Comparison of ENCODE assay signal across 16 cellular contexts in the genomic region with DNA sequence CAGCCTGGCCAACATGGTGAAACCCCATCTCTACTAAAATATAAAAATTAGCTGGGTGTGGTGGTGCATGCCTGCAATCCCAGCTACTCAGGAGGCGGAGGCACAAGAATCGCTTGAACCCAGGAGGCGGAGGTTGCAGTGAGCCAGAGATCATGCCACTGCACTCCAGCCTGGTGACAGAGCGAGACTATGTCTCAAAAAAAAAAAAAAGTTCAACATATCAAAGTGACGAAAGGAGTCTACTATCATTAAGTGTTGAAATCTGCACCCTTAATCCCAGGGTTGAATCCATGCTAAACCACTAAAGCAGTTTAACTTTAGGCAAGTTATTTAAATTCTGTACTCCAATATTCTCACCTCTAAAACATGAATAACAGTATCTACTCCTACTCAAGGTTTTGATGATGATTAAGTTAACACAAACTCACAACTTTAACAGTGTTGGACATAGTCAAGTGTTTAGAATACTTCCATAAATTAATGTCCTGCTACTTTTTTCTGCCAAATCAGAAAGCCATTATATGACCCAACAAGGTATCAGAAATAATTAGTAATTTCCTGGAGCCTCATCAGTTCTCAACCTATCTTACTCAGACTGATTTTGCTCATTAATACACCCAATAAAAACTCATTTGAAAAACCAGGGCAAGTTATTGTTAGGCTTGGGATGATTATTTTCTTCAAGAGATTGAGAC. TPM values are rescaled to one million over a fixed set of nuclear protein-coding genes. Genes with fewer than 3 reads are reported as not detected.
DNase-seq lines count a peak whose midpoint lies in the region; ATAC-seq and TF ChIP-seq lines count a peak whose summit lies in the region.
"Had no signal": no experiment of that assay in that cellular context is flagged by ENCODE, and none has a peak within 500 bp of the region (broad histone marks: within the 10 kb centered on the region; RNA-seq: fewer than 3 reads in every experiment).

No MANE protein-coding gene starts in this region.

- H3K9me3 ChIP-seq in SK-N-MC (ENCODE audit: low read depth, low read length) = no peaks in the 10 kb centered on the region
- no peaks in the 10 kb centered on the region for H3K9me3 ChIP-seq in psoas muscle

- no peak for ATAC-seq in activated CD8-positive, alpha-beta memory T cell treated with anti-CD3 and anti-CD28 coated beads, Interleukin-2, amount 10 ng/mL, durations not matched to agents 7 days and 5 days
- no peak for ATAC-seq in effector memory CD8-positive, alpha-beta T cell (replicated peaks)
- ATAC-seq in psoas muscle = peak in 1 of 4 donors; percentile 11
- ATAC-seq: Panc1 had no signal

- H3K4me1 Mint-ChIP-seq in activated CD8-positive, alpha-beta memory T cell treated with anti-CD3 and anti-CD28 coated beads, Interleukin-2, amount 10 ng/mL, durations not matched to agents 7 days and 5 days = peaks cover 74% of the 10 kb centered on the region
- H3K4me1 Mint-ChIP-seq in effector memory CD8-positive, alpha-beta T cell (ENCODE audit: low read depth in 2 of 2) = peaks cover 57 to 70% of the 10 kb centered on the region in 2 donors

- intact Hi-C loops in psoas muscle (cut with DNase I) = no loop called here

- H3K9me3 Mint-ChIP-seq in activated CD8-positive, alpha-beta memory T cell treated with anti-CD3 and anti-CD28 coated beads, Interleukin-2, amount 10 ng/mL, durations not matched to agents 7 days and 5 days (ENCODE audit: low read depth) = no peaks in the 10 kb centered on the region
- no peaks in the 10 kb centered on the region for H3K9me3 Mint-ChIP-seq in effector memory CD8-positive, alpha-beta T cell

- CTCF ChIA-PET in activated CD8-positive, alpha-beta memory T cell treated with anti-CD3 and anti-CD28 coated beads, Interleukin-2, amount 10 ng/mL, durations not matched to agents 7 days and 5 days (lab: Charles Lee) = interaction anchor here (1.9 to 2.1 kb wide), 3 partner anchors 17 to 122 kb away, joined by 4 to 11 read pairs (median 4); no protein-coding TSS in a partner anchor

- DNase-seq in activated CD8-positive, alpha-beta memory T cell treated with anti-CD3 and anti-CD28 coated beads, Interleukin-2, amount 10 ng/mL, durations not matched to agents 7 days and 5 days = peak; percentile 31
- no peak for DNase-seq in activated CD8-positive, alpha-beta memory T cell treated with anti-CD3 and anti-CD28 coated beads for 24 hours
- DNase-seq in SK-N-MC (ENCODE audit: low read depth, low spot score) = no peak
- no peak for DNase-seq in effector memory CD8-positive, alpha-beta T cell
- DNase-seq in psoas muscle = no peak
- DNase-seq in NCI-H1105 (lab: John Stamatoyannopoulos, UW) = no peak
- no peak for DNase-seq in stimulated activated CD4-positive, alpha-beta T cell treated with anti-CD3 and anti-CD28 coated beads, Interleukin-2, amount 100 ng/mL, for 48 hours
- no peak for DNase-seq in superior temporal gyrus (ENCODE audit: extremely low spot score)
- DNase-seq: ACHN; activated CD8-positive, alpha-beta memory T cell treated with anti-CD3 and anti-CD28 coated beads, Interleukin-2, amount 50 U/mL, for 48 hours; cerebellar nuclear complex; Karpas-422; NCI-H2081 treated with DMSO at 0.1 percent for 48 hours had no signal

- no peak overlapping the region for H3K4me3 ChIP-seq in SK-N-MC
- peak overlapping the region; percentile 15 for H3K4me3 ChIP-seq in psoas muscle

- H3K27ac ChIP-seq in SK-N-MC (peak overlapping the region; percentile 80), psoas muscle (no peak overlapping the region)

- H3K4me3 Mint-ChIP-seq in activated CD8-positive, alpha-beta memory T cell treated with anti-CD3 and anti-CD28 coated beads, Interleukin-2, amount 10 ng/mL, durations not matched to agents 7 days and 5 days = peak overlapping the region; percentile 9
- peak overlapping the region; percentile 74 to 94 for H3K4me3 Mint-ChIP-seq in effector memory CD8-positive, alpha-beta T cell

- peaks cover 94% of the 10 kb centered on the region for H3K36me3 ChIP-seq in SK-N-MC (ENCODE audit: insufficient read depth, low read length)
- peaks cover 17 to 92% of the 10 kb centered on the region in 2 donors for H3K36me3 ChIP-seq in psoas muscle (ENCODE audit: insufficient read depth in 1 of 2, low read depth in 1 of 2)

- H3K27ac Mint-ChIP-seq in activated CD8-positive, alpha-beta memory T cell treated with anti-CD3 and anti-CD28 coated beads, Interleukin-2, amount 10 ng/mL, durations not matched to agents 7 days and 5 days = peak overlapping the region; percentile 50
- H3K27ac Mint-ChIP-seq in effector memory CD8-positive, alpha-beta T cell = peak overlapping the region; percentile 70

- peak overlapping the region; percentile 35 for H3K9ac ChIP-seq in SK-N-MC (ENCODE audit: insufficient read length)

- 78 to 85% (median 83%) methylated on average over 5 of the region's 5 CpGs for WGBS in psoas muscle, 3 donors

- H3K36me3 Mint-ChIP-seq in activated CD8-positive, alpha-beta memory T cell treated with anti-CD3 and anti-CD28 coated beads, Interleukin-2, amount 10 ng/mL, durations not matched to agents 7 days and 5 days = peaks cover 69% of the 10 kb centered on the region
- H3K36me3 Mint-ChIP-seq in effector memory CD8-positive, alpha-beta T cell (ENCODE audit: insufficient read depth) = peaks cover 98% of the 10 kb centered on the region

- TF ChIP-seq CTCF in psoas muscle (IDR thresholded peaks at IDR 0.05) = no peak

- H3K27me3 ChIP-seq in psoas muscle (ENCODE audit: insufficient read depth in 3 of 3, low read length in 2 of 3) = no peaks in the 10 kb centered on the region

- no peaks in the 10 kb centered on the region for H3K27me3 Mint-ChIP-seq in activated CD8-positive, alpha-beta memory T cell treated with anti-CD3 and anti-CD28 coated beads, Interleukin-2, amount 10 ng/mL, durations not matched to agents 7 days and 5 days
- no peaks in the 10 kb centered on the region for H3K27me3 Mint-ChIP-seq in effector memory CD8-positive, alpha-beta T cell

- peaks cover 79% of the 10 kb centered on the region for H3K4me1 ChIP-seq in psoas muscle

RNA-seq across cellular contexts. Expression of a gene that starts 10.9 kb away (rescaled TPM):
- 100 to 1,000 TPM; 718 to 921 TPM for total RNA-seq in activated CD8-positive, alpha-beta memory T cell treated with anti-CD3 and anti-CD28 coated beads, Interleukin-2, amount 10 ng/mL, durations not matched to agents 7 days and 5 days
- 100 to 1,000 TPM; 217 to 310 (median 245) TPM for total RNA-seq in psoas muscle
- polyA plus RNA-seq in psoas muscle = 100 to 1,000 TPM; 215 to 290 (median 282) TPM

RNA-seq across cellular contexts. Expression of a gene that starts 21.5 kb away (rescaled TPM):
- total RNA-seq in activated CD8-positive, alpha-beta memory T cell treated with anti-CD3 and anti-CD28 coated beads, Interleukin-2, amount 10 ng/mL, durations not matched to agents 7 days and 5 days = not detected
- not detected for total RNA-seq in psoas muscle
- under 1 TPM in 2 of 3 donors, not detected in 1; 0.04 to 0.15 TPM for polyA plus RNA-seq in psoas muscle
- total RNA-seq: Daoy; T-helper 2 cell treated with Interferon-gamma antibody and Interleukin-4, amounts not matched to agents 100 ng/mL and 5 ng/mL, for 36 hours had no signal
